ENCODE assay signal across 21 cellular contexts in genomic region chrX:39063702-39064101, GRCh38.
DNase-seq lines count a peak whose midpoint lies in the region; ATAC-seq and TF ChIP-seq lines count a peak whose summit lies in the region.
"Had no signal": no experiment of that assay in that cellular context is flagged by ENCODE, and none has a peak within 500 bp of the region (broad histone marks: within the 10 kb centered on the region; RNA-seq: fewer than 3 reads in every experiment).

No MANE protein-coding gene starts in this region.

- H3K9me3 ChIP-seq in PC-3 (ENCODE audit: low read length): no peaks in the 10 kb centered on the region
- H3K9me3 ChIP-seq: HAP-1, SJCRH30 had no signal

- POLR2A ChIA-PET in PC-3 (lab: Charles Lee; ENCODE audit: unreplicated experiment): no interaction called here
- POLR2A ChIA-PET in MCF 10A (lab: Yijun Ruan, JAX): interaction anchor here (0.9 to 1.6 kb wide), 2 partner anchors 18 to 289 kb away, joined by 3 read pairs; no protein-coding TSS in a partner anchor

- no peak overlapping the region for H3K4me3 ChIP-seq in PC-3 (ENCODE audit: low read length)
- H3K4me3 ChIP-seq in mesendoderm (ENCODE audit: low read length): no peak overlapping the region
- H3K4me3 ChIP-seq in H7 (ENCODE audit: insufficient read depth, low read depth, low read length): no peak overlapping the region
- H3K4me3 ChIP-seq in brain microvascular endothelial cell (ENCODE audit: low read depth, low read length): no peak overlapping the region
- H3K4me3 ChIP-seq: GM23248, HAP-1, PC-9, SJCRH30 had no signal

- DNase-seq in NCI-H748 (lab: John Stamatoyannopoulos, UW; ENCODE audit: unreplicated experiment) (peak; percentile 28), NCI-H748 treated with DMSO at 0.1 percent for 48 hours (lab: John Stamatoyannopoulos, UW) (no peak), PC-3 (no peak), mesendoderm (no peak), H7 (no peak), brain microvascular endothelial cell (no peak), MCF 10A (ENCODE audit: unreplicated experiment) (no peak)
- DNase-seq: CD4-positive, alpha-beta T cell; GM23248; HFFc6; NCI-H1436 treated with DMSO at 0.1 percent for 48 hours; NCI-H187 treated with DMSO at 0.1 percent for 48 hours; NCI-H446 treated with DMSO at 0.1 percent for 48 hours; NCI-H526; NK-92 treated with Interleukin-12 subunit alpha and Interleukin-12 subunit beta, amount 100 ng/mL, for 24 hours; PC-9; SJCRH30 had no signal

- H3K9me3 Mint-ChIP-seq in MCF 10A (ENCODE audit: unreplicated experiment): no peaks in the 10 kb centered on the region
- H3K9me3 Mint-ChIP-seq: CD4-positive, alpha-beta T cell had no signal

- H2BK120ac ChIP-seq in mesendoderm (ENCODE audit: low read depth, low read length): no peak overlapping the region

- no peak overlapping the region for H2AK5ac ChIP-seq in mesendoderm (ENCODE audit: low read length)

- no peaks in the 10 kb centered on the region for H3K27me3 ChIP-seq in PC-3 (ENCODE audit: low read length)
- no peaks in the 10 kb centered on the region for H3K27me3 ChIP-seq in mesendoderm (ENCODE audit: insufficient read depth, low read length, poor library complexity)
- H3K27me3 ChIP-seq in H7 (ENCODE audit: control insufficient read depth, insufficient read depth, low read length): no peaks in the 10 kb centered on the region
- H3K27me3 ChIP-seq in brain microvascular endothelial cell (replicated peaks): no peaks in the 10 kb centered on the region
- H3K27me3 ChIP-seq: SJCRH30 had no signal

- in situ Hi-C loops in brain microvascular endothelial cell (cut with HindIII; ENCODE audit: low pct_ligation_motif_present, low sequenced_read_pairs): no loop called here

- ATAC-seq in PC-3: no peak
- ATAC-seq: Right ventricle myocardium inferior, SK-N-SH treated with all-trans-retinoic acid at 6 μM for 48 hours had no signal

- no peak overlapping the region for H2BK15ac ChIP-seq in mesendoderm (replicated peaks; ENCODE audit: low read depth)

- H3K9ac ChIP-seq in PC-3 (ENCODE audit: low read length) (no peak overlapping the region), mesendoderm (ENCODE audit: low read length) (no peak overlapping the region)
- H3K9ac ChIP-seq: GM23248 had no signal

- H3K27ac ChIP-seq in PC-3 (ENCODE audit: low read length): peak overlapping the region; percentile 56
- H3K27ac ChIP-seq in mesendoderm (ENCODE audit: low read depth, low read length): no peak overlapping the region
- H3K27ac ChIP-seq in brain microvascular endothelial cell: no peak overlapping the region
- H3K27ac ChIP-seq: GM23248, PC-9, SJCRH30 had no signal

- H3F3A ChIP-seq in PC-3 (ENCODE audit: low read length, unreplicated experiment): no peaks in the 10 kb centered on the region

- peaks cover 18% of the 10 kb centered on the region for H3K4me1 ChIP-seq in PC-3 (ENCODE audit: insufficient read depth, low read length)
- H3K4me1 ChIP-seq in mesendoderm (ENCODE audit: control insufficient read depth, low read depth, low read length): peaks cover 2% of the 10 kb centered on the region
- H3K4me1 ChIP-seq: HAP-1 had no signal

- H2AFZ ChIP-seq in PC-3 (ENCODE audit: low read length): no peak overlapping the region
- H2AFZ ChIP-seq: GM23248, PC-9 had no signal

- H3K18ac ChIP-seq in mesendoderm (ENCODE audit: low read length): no peak overlapping the region

- H2BK5ac ChIP-seq in mesendoderm (ENCODE audit: low read length): no peak overlapping the region

- no peaks in the 10 kb centered on the region for H3K4me1 Mint-ChIP-seq in MCF 10A (ENCODE audit: insufficient read depth, unreplicated experiment)
- H3K4me1 Mint-ChIP-seq: IgD-negative memory B cell had no signal

- CTCF ChIA-PET in PC-3 (lab: Charles Lee): no interaction called here
- CTCF ChIA-PET in MCF 10A (lab: Yijun Ruan, JAX): interaction anchor here (0.6 to 0.7 kb wide), 3 partner anchors 242 to 1403 kb away, joined by 3 read pairs; no protein-coding TSS in a partner anchor

- peak overlapping the region; percentile 34 for H3K56ac ChIP-seq in mesendoderm (ENCODE audit: low read length)

- H3K9me2 ChIP-seq in PC-3 (replicated peaks; ENCODE audit: low read length): no peaks in the 10 kb centered on the region

- BruUV-seq in PC-3 (replicated peaks; lab: Mats Ljungman, UMichigan): no TSS peak
- no TSS peak for BruUV-seq in MCF 10A (replicated peaks; lab: Mats Ljungman, UMichigan)

- no peaks in the 10 kb centered on the region for H3K36me3 ChIP-seq in PC-3 (ENCODE audit: low read depth, low read length)
- no peaks in the 10 kb centered on the region for H3K36me3 ChIP-seq in mesendoderm (ENCODE audit: control insufficient read depth, insufficient read depth, low read length)
- H3K36me3 ChIP-seq in H7 (replicated peaks; ENCODE audit: control insufficient read depth, insufficient read depth, low read length): no peaks in the 10 kb centered on the region
- H3K36me3 ChIP-seq in brain microvascular endothelial cell (replicated peaks): no peaks in the 10 kb centered on the region
- H3K36me3 ChIP-seq: HAP-1, SJCRH30 had no signal

- H3K23ac ChIP-seq in mesendoderm (ENCODE audit: low read length): no peak overlapping the region

- TF ChIP-seq CTCF in PC-3 (conservative IDR thresholded peaks at IDR 0.05; ENCODE audit: low read depth, low read length) (no peak), brain microvascular endothelial cell (IDR thresholded peaks at IDR 0.05; ENCODE audit: low read depth, low read length, missing control alignments) (no peak), MCF 10A (IDR thresholded peaks at IDR 0.05; ENCODE audit: unreplicated experiment) (no peak)

- no peaks in the 10 kb centered on the region for H3K36me3 Mint-ChIP-seq in MCF 10A (ENCODE audit: insufficient read depth, unreplicated experiment)
- H3K36me3 Mint-ChIP-seq: IgD-negative memory B cell had no signal

- H3K27ac Mint-ChIP-seq in MCF 10A (ENCODE audit: low read depth, unreplicated experiment): no peak overlapping the region
- H3K27ac Mint-ChIP-seq: CD4-positive, alpha-beta T cell; HFFc6; IgD-negative memory B cell had no signal

- H3K79me2 ChIP-seq in PC-3 (ENCODE audit: low read length) (no peaks in the 10 kb centered on the region), mesendoderm (ENCODE audit: control insufficient read depth, insufficient read depth, low read length) (no peaks in the 10 kb centered on the region)

- H3K4me3 Mint-ChIP-seq in MCF 10A (ENCODE audit: unreplicated experiment): no peak overlapping the region
- H3K4me3 Mint-ChIP-seq: CD4-positive, alpha-beta T cell; HFFc6; IgD-negative memory B cell had no signal

- no peak overlapping the region for H3K4ac ChIP-seq in mesendoderm (ENCODE audit: low read depth, low read length)

- H3K79me1 ChIP-seq in mesendoderm (ENCODE audit: low read length): no peaks in the 10 kb centered on the region

- intact Hi-C loops in PC-3 (cut with micrococcal nuclease): no loop called here
- intact Hi-C loops in MCF 10A (cut with micrococcal nuclease): no loop called here

- H4K20me1 ChIP-seq in PC-3 (ENCODE audit: low read length): no peaks in the 10 kb centered on the region

- peaks cover 17% of the 10 kb centered on the region for H3K27me3 Mint-ChIP-seq in MCF 10A (ENCODE audit: insufficient read depth, unreplicated experiment)
- H3K27me3 Mint-ChIP-seq: CD4-positive, alpha-beta T cell had no signal

- H4K5ac ChIP-seq in mesendoderm (ENCODE audit: low read length): no peak overlapping the region

- no peak overlapping the region for H4K8ac ChIP-seq in mesendoderm (ENCODE audit: low read depth, low read length)

- 0 out of 2 replicates have a peak overlapping the region, but pooled peaks have one; percentile 16 for H3K4me2 ChIP-seq in PC-3 (ENCODE audit: low read length)
- no peak overlapping the region for H3K4me2 ChIP-seq in mesendoderm (ENCODE audit: low read length)
- H3K4me2 ChIP-seq: PC-9 had no signal
